ENCODE assay signal across 20 cellular contexts in genomic region chr1:41468082-41468762, GRCh38. TPM values are rescaled to one million over a fixed set of nuclear protein-coding genes. Genes with fewer than 3 reads are reported as not detected.
"Had no signal": no experiment of that assay in that cellular context is flagged by ENCODE, and none has a peak within 500 bp of the region (broad histone marks: within the 10 kb centered on the region; RNA-seq: fewer than 3 reads in every experiment).

No MANE protein-coding gene starts in this region.

- H3K4me3 ChIP-seq: lung, right atrium auricular region, smooth muscle cell had no signal

- DNase-seq: activated naive CD4-positive, alpha-beta T cell; activated naive CD8-positive, alpha-beta T cell treated with anti-CD3 and anti-CD28 coated beads, Interleukin-2, amount 10 ng/mL, durations not matched to agents 7 days and 5 days; activated T-cell treated with anti-CD3 and anti-CD28 coated beads for 4 hours; brain microvascular endothelial cell; effector CD8-positive, alpha-beta T cell; foreskin melanocyte; head of caudate nucleus; immature natural killer cell; midbrain; naive B cell; stimulated activated CD4-positive, alpha-beta T cell treated with anti-CD3 and anti-CD28 coated beads, Interleukin-4, amount 100 ng/mL, for 4 hours; stimulated activated CD8-positive, alpha-beta memory T cell treated with anti-CD3 and anti-CD28 coated beads, Interleukin-4, amount 100 ng/mL, for 48 hours; stimulated activated naive CD4-positive, alpha-beta T cell treated with Interleukin-2 at 50 U/mL for 16 hours; substantia nigra; T1000 had no signal

- H3K4me2 ChIP-seq: smooth muscle cell had no signal

- H3K27ac ChIP-seq: brain microvascular endothelial cell, right atrium auricular region had no signal

- ATAC-seq: activated CD4-positive, CD25-positive, alpha-beta regulatory T cell treated with anti-CD3 and anti-CD28 coated beads, Interleukin-2, amount 50 U/mL, for 24 hours had no signal

- H3K27me3 ChIP-seq: brain microvascular endothelial cell, right atrium auricular region had no signal

- H3K9me3 ChIP-seq: right atrium auricular region had no signal

- H3K36me3 ChIP-seq: brain microvascular endothelial cell, right atrium auricular region had no signal

- H3K4me1 ChIP-seq: right atrium auricular region had no signal

RNA-seq across cellular contexts. Expression of gene EDN2, which starts 16.3 kb away (rescaled TPM):
- total RNA-seq: activated naive CD8-positive, alpha-beta T cell treated with anti-CD3 and anti-CD28 coated beads, Interleukin-2, amount 10 ng/mL, durations not matched to agents 7 days and 5 days; progenitor cell of endocrine pancreas; smooth muscle cell had no signal
- polyA plus RNA-seq: immature natural killer cell, smooth muscle cell had no signal
